2 cellular contexts compared by ENCODE assay signal in the genomic region with DNA sequence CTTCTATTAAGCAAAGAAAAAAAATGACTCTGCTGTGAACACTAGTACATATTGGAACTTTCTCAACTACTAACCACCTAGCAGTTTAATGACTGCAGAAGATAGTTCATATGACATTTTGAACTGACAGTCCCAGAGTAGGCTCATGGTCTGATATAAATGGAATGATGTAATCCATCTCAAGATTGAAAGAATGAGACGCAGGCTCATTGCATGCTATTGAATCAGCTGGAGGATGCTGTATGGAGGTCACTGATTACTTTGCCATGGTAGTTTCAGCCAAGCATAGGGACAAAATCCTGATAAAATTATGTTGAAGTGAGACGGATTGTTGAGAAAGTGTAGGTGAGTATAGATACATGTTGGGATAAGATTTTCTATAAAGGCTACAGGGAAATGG.
TF ChIP-seq lines count a peak whose summit lies in the region.

No MANE protein-coding gene starts in this region.

TF ChIP-seq in HCT116, 20 proteins besides CTCF, POLR2A, EP300 and RAD21 (continued from another document):
- TF ChIP-seq, protein P1, sequence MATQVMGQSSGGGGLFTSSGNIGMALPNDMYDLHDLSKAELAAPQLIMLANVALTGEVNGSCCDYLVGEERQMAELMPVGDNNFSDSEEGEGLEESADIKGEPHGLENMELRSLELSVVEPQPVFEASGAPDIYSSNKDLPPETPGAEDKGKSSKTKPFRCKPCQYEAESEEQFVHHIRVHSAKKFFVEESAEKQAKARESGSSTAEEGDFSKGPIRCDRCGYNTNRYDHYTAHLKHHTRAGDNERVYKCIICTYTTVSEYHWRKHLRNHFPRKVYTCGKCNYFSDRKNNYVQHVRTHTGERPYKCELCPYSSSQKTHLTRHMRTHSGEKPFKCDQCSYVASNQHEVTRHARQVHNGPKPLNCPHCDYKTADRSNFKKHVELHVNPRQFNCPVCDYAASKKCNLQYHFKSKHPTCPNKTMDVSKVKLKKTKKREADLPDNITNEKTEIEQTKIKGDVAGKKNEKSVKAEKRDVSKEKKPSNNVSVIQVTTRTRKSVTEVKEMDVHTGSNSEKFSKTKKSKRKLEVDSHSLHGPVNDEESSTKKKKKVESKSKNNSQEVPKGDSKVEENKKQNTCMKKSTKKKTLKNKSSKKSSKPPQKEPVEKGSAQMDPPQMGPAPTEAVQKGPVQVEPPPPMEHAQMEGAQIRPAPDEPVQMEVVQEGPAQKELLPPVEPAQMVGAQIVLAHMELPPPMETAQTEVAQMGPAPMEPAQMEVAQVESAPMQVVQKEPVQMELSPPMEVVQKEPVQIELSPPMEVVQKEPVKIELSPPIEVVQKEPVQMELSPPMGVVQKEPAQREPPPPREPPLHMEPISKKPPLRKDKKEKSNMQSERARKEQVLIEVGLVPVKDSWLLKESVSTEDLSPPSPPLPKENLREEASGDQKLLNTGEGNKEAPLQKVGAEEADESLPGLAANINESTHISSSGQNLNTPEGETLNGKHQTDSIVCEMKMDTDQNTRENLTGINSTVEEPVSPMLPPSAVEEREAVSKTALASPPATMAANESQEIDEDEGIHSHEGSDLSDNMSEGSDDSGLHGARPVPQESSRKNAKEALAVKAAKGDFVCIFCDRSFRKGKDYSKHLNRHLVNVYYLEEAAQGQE (IDR thresholded peaks at IDR 0.05; ENCODE audit: low read depth), result no peak
- TF ChIP-seq EZH2 (IDR thresholded peaks at IDR 0.05) (no peak), ZFX (IDR thresholded peaks at IDR 0.05) (no peak), CBX3 (IDR thresholded peaks at IDR 0.05; ENCODE audit: low read depth) (no peak), ZNF274 (IDR thresholded peaks at IDR 0.05; ENCODE audit: low read depth, low read length) (no peak)
- TF ChIP-seq, protein P2, sequence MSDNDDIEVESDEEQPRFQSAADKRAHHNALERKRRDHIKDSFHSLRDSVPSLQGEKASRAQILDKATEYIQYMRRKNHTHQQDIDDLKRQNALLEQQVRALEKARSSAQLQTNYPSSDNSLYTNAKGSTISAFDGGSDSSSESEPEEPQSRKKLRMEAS (IDR thresholded peaks at IDR 0.05), result no peak

TF ChIP-seq in K562, 482 proteins besides CTCF, POLR2A, EP300 and RAD21 (continued from another document):
- TF ChIP-seq MAFG (tag; conservative IDR thresholded peaks at IDR 0.05), result no peak
- TF ChIP-seq, protein P3, sequence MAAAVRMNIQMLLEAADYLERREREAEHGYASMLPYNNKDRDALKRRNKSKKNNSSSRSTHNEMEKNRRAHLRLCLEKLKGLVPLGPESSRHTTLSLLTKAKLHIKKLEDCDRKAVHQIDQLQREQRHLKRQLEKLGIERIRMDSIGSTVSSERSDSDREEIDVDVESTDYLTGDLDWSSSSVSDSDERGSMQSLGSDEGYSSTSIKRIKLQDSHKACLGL (CRISPR knock-in tag; IDR thresholded peaks at IDR 0.05; ENCODE audit: borderline replicate concordance, poor library complexity, severe bottlenecking), result no peak
- no peak for TF ChIP-seq SREBF1 (IDR thresholded peaks at IDR 0.05; ENCODE audit: borderline replicate concordance, low read depth, low read length)
- TF ChIP-seq, protein P4, sequence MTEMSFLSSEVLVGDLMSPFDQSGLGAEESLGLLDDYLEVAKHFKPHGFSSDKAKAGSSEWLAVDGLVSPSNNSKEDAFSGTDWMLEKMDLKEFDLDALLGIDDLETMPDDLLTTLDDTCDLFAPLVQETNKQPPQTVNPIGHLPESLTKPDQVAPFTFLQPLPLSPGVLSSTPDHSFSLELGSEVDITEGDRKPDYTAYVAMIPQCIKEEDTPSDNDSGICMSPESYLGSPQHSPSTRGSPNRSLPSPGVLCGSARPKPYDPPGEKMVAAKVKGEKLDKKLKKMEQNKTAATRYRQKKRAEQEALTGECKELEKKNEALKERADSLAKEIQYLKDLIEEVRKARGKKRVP (CRISPR knock-in tag; IDR thresholded peaks at IDR 0.05), result 0 out of 2 replicates have a peak, but pooled peaks have one; percentile 37
- TF ChIP-seq CHCHD3 (CRISPR knock-in tag; IDR thresholded peaks at IDR 0.05), result no peak
- TF ChIP-seq PYGO2 (tag; IDR thresholded peaks at IDR 0.05), result no peak
